ENCODE assay signal across 19 cellular contexts in genomic region chr1:41044197-41044596, GRCh38. TPM values are rescaled to one million over a fixed set of nuclear protein-coding genes. Genes with fewer than 3 reads are reported as not detected.
A peak's percentile ranks its signal among the peaks of the same experiment; 100 is the strongest.
DNase-seq lines count a peak whose midpoint lies in the region; ATAC-seq and TF ChIP-seq lines count a peak whose summit lies in the region.
"Had no signal": no experiment of that assay in that cellular context is flagged by ENCODE, and none has a peak within 500 bp of the region (broad histone marks: within the 10 kb centered on the region; RNA-seq: fewer than 3 reads in every experiment).

No MANE protein-coding gene starts in this region.

- H3K4me2 ChIP-seq in SK-N-SH: peak overlapping the region; percentile 52

- peaks cover 20 to 27% of the 10 kb centered on the region in 2 experiments for H3K36me3 ChIP-seq in SK-N-SH (replicated peaks in 1 of 2; ENCODE audit: control insufficient read depth in 1 of 2, insufficient read depth in 2 of 2, low read length in 1 of 2)
- H3K36me3 ChIP-seq in esophagus squamous epithelium: peaks cover 0 to 60% (median 0%) of the 10 kb centered on the region in 3 donors
- peaks cover 0 to 13% of the 10 kb centered on the region in 2 donors for H3K36me3 ChIP-seq in gastrocnemius medialis
- H3K36me3 ChIP-seq in adrenal gland (replicated peaks in 1 of 2): peaks cover 0 to 28% of the 10 kb centered on the region in 2 donors

- CTCF ChIA-PET in activated CD4-positive, alpha-beta T cell treated with anti-CD3 and anti-CD28 coated beads, Interleukin-2, amount 10 ng/mL, durations not matched to agents 7 days and 5 days (lab: Charles Lee): no interaction called here
- CTCF ChIA-PET in SK-N-SH (lab: Yijun Ruan, JAX): interaction anchor here (0.9 to 1.3 kb wide), 2 partner anchors 9 to 80 kb away, joined by 3 read pairs; no protein-coding TSS in a partner anchor

- POLR2A ChIA-PET in activated CD4-positive, alpha-beta T cell treated with anti-CD3 and anti-CD28 coated beads, Interleukin-2, amount 10 ng/mL, durations not matched to agents 7 days and 5 days (lab: Charles Lee): no interaction called here
- POLR2A ChIA-PET in SK-N-SH (lab: Yijun Ruan, JAX): no interaction called here

- H4K20me1 ChIP-seq in SK-N-SH (ENCODE audit: insufficient read depth): no peaks in the 10 kb centered on the region

- no peaks in the 10 kb centered on the region for H3K9me2 ChIP-seq in SK-N-SH

- in situ Hi-C loops in gastrocnemius medialis (cut with MboI; ENCODE audit: low sequenced_read_pairs in 4 of 4): loop anchor here in 1 of 4 donors (25.0 kb wide), 1 partner anchor 193 kb away; the partner anchor contains the start of gene SCMH1

- peak overlapping the region; percentile 0 for H3K27ac Mint-ChIP-seq in activated CD4-positive, alpha-beta T cell treated with anti-CD3 and anti-CD28 coated beads, Interleukin-2, amount 10 ng/mL, durations not matched to agents 7 days and 5 days
- H3K27ac Mint-ChIP-seq: effector memory CD8-positive, alpha-beta T cell; stimulated activated memory B cell treated with anti-CD40 and anti-IgM and Interleukin-4, amounts not matched to agents 10 μg/mL and 1 μg/mL and 100 μg/mL, for 72 hours had no signal

- intact Hi-C loops in esophagus squamous epithelium (cut with DNase I) (no loop called here), gastrocnemius medialis (cut with DNase I; ENCODE audit: low total_unique reads) (loop anchor here (2.0 kb wide), 1 partner anchor 59 kb away; no protein-coding TSS in a partner anchor), adrenal gland (cut with DNase I) (no loop called here)

- TF ChIP-seq EP300 in SK-N-SH (IDR thresholded peaks at IDR 0.05; ENCODE audit: borderline replicate concordance in 1 of 2, low read depth in 1 of 2, low read length in 1 of 2): no peak

- no peak overlapping the region for H2AFZ ChIP-seq in SK-N-SH (ENCODE audit: low read depth)

- TF ChIP-seq CTCF in SK-N-SH (IDR thresholded peaks at IDR 0.05) (no peak), esophagus squamous epithelium (IDR thresholded peaks at IDR 0.05) (no peak), gastrocnemius medialis (IDR thresholded peaks at IDR 0.05 in 4 of 5, conservative IDR thresholded peaks at IDR 0.05 in 1 of 5) (no peak), adrenal gland (IDR thresholded peaks at IDR 0.05) (no peak)

- peaks cover 12% of the 10 kb centered on the region for H3K4me1 Mint-ChIP-seq in activated CD4-positive, alpha-beta T cell treated with anti-CD3 and anti-CD28 coated beads, Interleukin-2, amount 10 ng/mL, durations not matched to agents 7 days and 5 days
- H3K4me1 Mint-ChIP-seq: stimulated activated memory B cell treated with anti-CD40 and anti-IgM and Interleukin-4, amounts not matched to agents 10 μg/mL and 1 μg/mL and 100 μg/mL, for 72 hours had no signal

- H3K36me3 Mint-ChIP-seq in activated CD4-positive, alpha-beta T cell treated with anti-CD3 and anti-CD28 coated beads, Interleukin-2, amount 10 ng/mL, durations not matched to agents 7 days and 5 days (ENCODE audit: low read depth): peaks cover 11% of the 10 kb centered on the region

- H3K27ac ChIP-seq in SK-N-SH (ENCODE audit: low read depth in 2 of 2, low read length in 1 of 2) (peak overlapping the region; percentile 59 to 74), esophagus squamous epithelium (peak overlapping the region; percentile 85 to 91 (median 88)), gastrocnemius medialis (peak overlapping the region in 3 of 4 donors; percentile 35 to 91 (median 85)), adrenal gland (no peak overlapping the region)
- H3K27ac ChIP-seq: brain microvascular endothelial cell had no signal

- H3K4me3 Mint-ChIP-seq in activated CD4-positive, alpha-beta T cell treated with anti-CD3 and anti-CD28 coated beads, Interleukin-2, amount 10 ng/mL, durations not matched to agents 7 days and 5 days: no peak overlapping the region
- H3K4me3 Mint-ChIP-seq: effector memory CD8-positive, alpha-beta T cell; stimulated activated memory B cell treated with anti-CD40 and anti-IgM and Interleukin-4, amounts not matched to agents 10 μg/mL and 1 μg/mL and 100 μg/mL, for 72 hours had no signal

- H3K79me2 ChIP-seq in SK-N-SH (ENCODE audit: insufficient read depth): no peaks in the 10 kb centered on the region

- no peak for DNase-seq in activated CD4-positive, alpha-beta T cell treated with anti-CD3 and anti-CD28 coated beads, Interleukin-2, amount 10 ng/mL, durations not matched to agents 7 days and 5 days
- no peak for DNase-seq in activated CD4-positive, alpha-beta T cell treated with anti-CD3 and anti-CD28 coated beads for 48 hours
- no peak for DNase-seq in SK-N-SH
- no peak for DNase-seq in esophagus squamous epithelium (lab: John Stamatoyannopoulos, UW)
- DNase-seq in gastrocnemius medialis: no peak
- DNase-seq in adrenal gland: no peak
- DNase-seq in OCI-M2 (lab: John Stamatoyannopoulos, UW; ENCODE audit: unreplicated experiment): no peak
- DNase-seq: activated gamma-delta T cell; brain microvascular endothelial cell; effector memory CD8-positive, alpha-beta T cell; foreskin melanocyte; NCI-H1092 treated with DMSO at 0.1 percent for 48 hours; NK-92 treated with Interleukin-12 subunit alpha and Interleukin-12 subunit beta, amount 100 ng/mL, for 24 hours; nucleus accumbens; SHP77 treated with DMSO at 0.1 percent for 48 hours had no signal

- H3K4me3 ChIP-seq in SK-N-SH (ENCODE audit: low read depth in 2 of 2, low read length in 1 of 2) (no peak overlapping the region), esophagus squamous epithelium (peak overlapping the region in 1 of 4 donors; percentile 12), gastrocnemius medialis (no peak overlapping the region), adrenal gland (no peak overlapping the region)
- H3K4me3 ChIP-seq: HAP-1 had no signal

- TF ChIP-seq POLR2A in esophagus squamous epithelium (IDR thresholded peaks at IDR 0.05) (no peak), gastrocnemius medialis (IDR thresholded peaks at IDR 0.05) (no peak), adrenal gland (IDR thresholded peaks at IDR 0.05) (no peak), GM18505 (IDR thresholded peaks at IDR 0.05; ENCODE audit: borderline replicate concordance, extremely low read depth, insufficient read depth, insufficient read length) (no peak)

- WGBS in SK-N-SH (ENCODE audit: low lambda C conversion rate): 48% methylated on average over 2 of the region's 2 CpGs
- WGBS in esophagus squamous epithelium, 2 donors: 32 to 34% methylated on average over 2 of the region's 2 CpGs
- WGBS in adrenal gland, 4 donors: 70 to 81% (median 74%) methylated on average over 2 of the region's 2 CpGs

- H3K9me3 ChIP-seq in SK-N-SH (no peaks in the 10 kb centered on the region), esophagus squamous epithelium (no peaks in the 10 kb centered on the region), gastrocnemius medialis (no peaks in the 10 kb centered on the region), adrenal gland (replicated peaks in 1 of 3) (no peaks in the 10 kb centered on the region)
- H3K9me3 ChIP-seq: HAP-1 had no signal

- TF ChIP-seq RAD21 in SK-N-SH (IDR thresholded peaks at IDR 0.05; ENCODE audit: low read length): no peak

- peaks cover 4% of the 10 kb centered on the region for H3F3A ChIP-seq in SK-N-SH (replicated peaks; ENCODE audit: insufficient read depth)

- no peak overlapping the region for H3K9ac ChIP-seq in SK-N-SH

- H3K27me3 ChIP-seq in SK-N-SH (ENCODE audit: insufficient read depth) (no peaks in the 10 kb centered on the region), esophagus squamous epithelium (no peaks in the 10 kb centered on the region), gastrocnemius medialis (no peaks in the 10 kb centered on the region), adrenal gland (no peaks in the 10 kb centered on the region)
- H3K27me3 ChIP-seq: brain microvascular endothelial cell had no signal

- no peaks in the 10 kb centered on the region for H3K27me3 Mint-ChIP-seq in activated CD4-positive, alpha-beta T cell treated with anti-CD3 and anti-CD28 coated beads, Interleukin-2, amount 10 ng/mL, durations not matched to agents 7 days and 5 days
- H3K27me3 Mint-ChIP-seq: effector memory CD8-positive, alpha-beta T cell; IgD-negative memory B cell; stimulated activated memory B cell treated with anti-CD40 and anti-IgM and Interleukin-4, amounts not matched to agents 10 μg/mL and 1 μg/mL and 100 μg/mL, for 72 hours had no signal

- H3K4me1 ChIP-seq in SK-N-SH (ENCODE audit: control insufficient read depth in 1 of 2, insufficient read depth in 2 of 2, low read depth in 1 of 2, low read length in 1 of 2) (peaks cover 9 to 23% of the 10 kb centered on the region in 2 experiments), esophagus squamous epithelium (peaks cover 6 to 41% (median 31%) of the 10 kb centered on the region in 3 donors), gastrocnemius medialis (peaks cover 32 to 36% of the 10 kb centered on the region in 2 donors), adrenal gland (replicated peaks in 1 of 2) (no peaks in the 10 kb centered on the region)
- H3K4me1 ChIP-seq: HAP-1 had no signal

- no peaks in the 10 kb centered on the region for H3K9me3 Mint-ChIP-seq in activated CD4-positive, alpha-beta T cell treated with anti-CD3 and anti-CD28 coated beads, Interleukin-2, amount 10 ng/mL, durations not matched to agents 7 days and 5 days
- H3K9me3 Mint-ChIP-seq: effector memory CD8-positive, alpha-beta T cell; IgD-negative memory B cell; stimulated activated memory B cell treated with anti-CD40 and anti-IgM and Interleukin-4, amounts not matched to agents 10 μg/mL and 1 μg/mL and 100 μg/mL, for 72 hours had no signal

- no peak for ATAC-seq in gastrocnemius medialis
- ATAC-seq in GM18505 (IDR thresholded peaks at IDR 0.05; ENCODE audit: unreplicated experiment): no peak
- ATAC-seq: effector memory CD8-positive, alpha-beta T cell; stimulated activated memory B cell treated with anti-CD40 and anti-IgM and Interleukin-4, amounts not matched to agents 10 μg/mL and 1 μg/mL and 100 μg/mL, for 72 hours had no signal

TF ChIP-seq in SK-N-SH, 30 proteins besides CTCF, POLR2A, EP300 and RAD21 (continues in another document):
- no peak for TF ChIP-seq MEF2A (IDR thresholded peaks at IDR 0.05; ENCODE audit: borderline replicate concordance, low read depth)

RNA-seq across cellular contexts. Expression of gene SLFNL1, which starts 22.7 kb away (rescaled TPM):
- under 1 TPM; 0.25 to 0.56 TPM for total RNA-seq in activated CD4-positive, alpha-beta T cell treated with anti-CD3 and anti-CD28 coated beads, Interleukin-2, amount 10 ng/mL, durations not matched to agents 7 days and 5 days
- polyA plus RNA-seq in SK-N-SH (2012; rRNA removed) (0.16 and 0.26 TPM in 2 replicates), adrenal gland (1 to 10 TPM in 1 of 3 donors, under 1 TPM in 1, not detected in 1; 0.47 to 1.4 TPM)
- polyA plus RNA-seq in SK-N-SH (2012; cell fraction: cytosol; rRNA removed): 0.04 TPM in 2 replicates
- polyA plus RNA-seq in SK-N-SH (2012; cell fraction: nucleus; rRNA removed): 1.4 and 1.6 TPM in 2 replicates
- total RNA-seq in esophagus squamous epithelium (under 1 TPM in 2 of 4 donors, not detected in 2; 0.49 to 0.76 TPM), gastrocnemius medialis (1 to 10 TPM in 2 of 4 donors, under 1 TPM in 2; 0.29 to 2.0 (median 0.69) TPM), adrenal gland (1 to 10 TPM in 1 of 8 donors, under 1 TPM in 7; 0.06 to 1.1 (median 0.20) TPM)

Comparison
In these comparisons a context has a peak if more than half of its experiments do, and no peak if none do; other contexts are left out.
1. H3K27ac ChIP-seq: peak in SK-N-SH (2 of 2), esophagus squamous epithelium (4 of 4) and gastrocnemius medialis (3 of 4); none in adrenal gland (0 of 5).